25 cellular contexts compared by ENCODE assay signal in the genomic region with DNA sequence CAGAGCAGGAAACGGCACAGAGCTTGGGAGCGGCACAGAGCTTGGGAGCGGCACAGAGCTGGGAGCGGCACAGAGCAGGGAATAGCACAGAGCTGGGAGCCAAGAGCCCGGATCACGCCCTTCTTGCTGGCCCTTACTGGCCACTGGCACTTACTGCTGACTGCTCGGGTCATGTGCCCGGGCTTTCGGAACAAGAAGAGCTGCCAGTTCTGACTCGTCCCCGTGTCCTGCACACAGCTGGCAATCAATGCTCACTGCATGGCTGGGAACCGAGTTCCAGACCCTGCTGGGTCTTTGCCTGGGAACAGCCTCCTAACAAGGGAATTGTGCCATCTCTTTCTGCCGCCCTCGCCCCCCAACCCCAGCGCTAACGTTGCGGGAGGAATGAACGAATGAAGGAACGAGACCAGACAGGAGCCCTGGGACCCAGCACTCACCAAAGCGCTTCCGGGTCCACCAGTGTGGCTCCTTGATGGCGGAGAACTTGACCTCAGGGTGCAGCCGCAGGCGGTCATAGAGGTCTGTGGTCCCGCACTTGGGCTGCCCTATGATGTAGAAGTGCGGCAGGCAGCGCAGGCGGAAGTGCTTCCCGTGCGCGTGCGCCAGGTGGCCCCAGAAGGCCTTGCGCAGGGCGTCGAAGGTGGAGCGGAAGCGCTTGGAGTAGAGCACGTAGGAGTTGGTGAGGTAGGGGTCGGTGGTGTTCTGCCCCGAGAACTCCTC. TPM values are rescaled to one million over a fixed set of nuclear protein-coding genes. Genes with fewer than 3 reads are reported as not detected.
DNase-seq lines count a peak whose midpoint lies in the region; ATAC-seq, FAIRE-seq and TF ChIP-seq lines count a peak whose summit lies in the region.
"Had no signal": no experiment of that assay in that cellular context is flagged by ENCODE, and none has a peak within 500 bp of the region (broad histone marks: within the 10 kb centered on the region; RNA-seq: fewer than 3 reads in every experiment).

No MANE protein-coding gene starts in this region.

- 96% methylated on average over 32 of the region's 40 CpGs for WGBS in HepG2 (ENCODE audit: low lambda C conversion rate)

- no peak for TF ChIP-seq CTCF in DND-41 (IDR thresholded peaks at IDR 0.05; ENCODE audit: borderline replicate concordance, extremely low read depth, low read length, poor library complexity, severe bottlenecking)
- TF ChIP-seq CTCF in RWPE2 (IDR thresholded peaks at IDR 0.05; ENCODE audit: poor library complexity, severe bottlenecking) = no peak
- TF ChIP-seq CTCF in HepG2 (CRISPR knock-in tag; IDR thresholded peaks at IDR 0.05) = no peak
- TF ChIP-seq CTCF in gastrocnemius medialis (IDR thresholded peaks at IDR 0.05 in 4 of 5, conservative IDR thresholded peaks at IDR 0.05 in 1 of 5) = no peak

- H3K27ac ChIP-seq in DND-41 (ENCODE audit: low read length) (peak overlapping the region; percentile 85), RWPE2 (ENCODE audit: poor library complexity, severe bottlenecking) (no peak overlapping the region), HepG2 (ENCODE audit: extremely low read length, insufficient read depth, low read length) (peak overlapping the region; percentile 74), gastrocnemius medialis (peak overlapping the region; percentile 54 to 82 (median 66))
- H3K27ac ChIP-seq: cardiac muscle cell, pancreas, SK-N-MC, suprapubic skin, vagina had no signal

- no peak for TF ChIP-seq RAD21 in HepG2 (CRISPR knock-in tag; IDR thresholded peaks at IDR 0.05)

- TF ChIP-seq POLR2A in HepG2 (IDR thresholded peaks at IDR 0.05; ENCODE audit: insufficient read depth in 1 of 2, low read depth in 2 of 2, low read length in 2 of 2) (no peak; a peak in 1 of 4 replicates), gastrocnemius medialis (IDR thresholded peaks at IDR 0.05) (no peak)

- ATAC-seq in DND-41 (ENCODE audit: insufficient read depth, low read depth) (no peak), RWPE2 (ENCODE audit: low read depth) (peak; percentile 49; the same call in 2 of the 3 replicates), HepG2 (no peak), gastrocnemius medialis (peak; percentile 96)
- ATAC-seq: right cardiac atrium, T-helper 17 cell had no signal

- H3K9me3 ChIP-seq in DND-41 (ENCODE audit: insufficient read depth, low read length, severe bottlenecking) (no peaks in the 10 kb centered on the region), RWPE2 (ENCODE audit: severe bottlenecking) (no peaks in the 10 kb centered on the region), HepG2 (ENCODE audit: low read length) (no peaks in the 10 kb centered on the region), gastrocnemius medialis (no peaks in the 10 kb centered on the region)
- H3K9me3 ChIP-seq: pancreas, suprapubic skin, vagina had no signal

- H3K9ac ChIP-seq in DND-41 (ENCODE audit: low read depth, low read length) = no peak overlapping the region
- peak overlapping the region; percentile 28 for H3K9ac ChIP-seq in HepG2 (ENCODE audit: insufficient read depth, low read depth, low read length)

- H3K27ac Mint-ChIP-seq in activated naive CD8-positive, alpha-beta T cell treated with anti-CD3 and anti-CD28 coated beads for 36 hours = no peak overlapping the region
- H3K27ac Mint-ChIP-seq: activated CD4-positive, alpha-beta T cell treated with anti-CD3 and anti-CD28 coated beads, Interleukin-2, amount 10 ng/mL, durations not matched to agents 24 days and 14 days; activated naive CD4-positive, alpha-beta T cell treated with anti-CD3 and anti-CD28 coated beads, Interleukin-2, amount 10 ng/mL, durations not matched to agents 7 days and 5 days; CD4-positive, alpha-beta memory T cell; T-helper 17 cell had no signal

- CTCF ChIA-PET in HepG2 (lab: Yijun Ruan, JAX; ENCODE audit: low intra/inter-chr PET ratio, low total read pairs) = no interaction called here

- H3K79me2 ChIP-seq in DND-41 (ENCODE audit: insufficient read depth, low read length) (no peaks in the 10 kb centered on the region), HepG2 (ENCODE audit: insufficient read depth, low read length) (peaks cover 40% of the 10 kb centered on the region)

- TF ChIP-seq EP300 in HepG2 (IDR thresholded peaks at IDR 0.05; ENCODE audit: low read depth in 2 of 2, low read length in 2 of 2) = no peak
- no peak for TF ChIP-seq EP300 in HepG2 (CRISPR knock-in tag; IDR thresholded peaks at IDR 0.05; ENCODE audit: borderline replicate concordance)

- H3K4me1 ChIP-seq in DND-41 (ENCODE audit: insufficient read depth, low read length) (peaks cover 31% of the 10 kb centered on the region), RWPE2 (ENCODE audit: insufficient read depth, poor library complexity, severe bottlenecking) (peaks cover 11% of the 10 kb centered on the region), HepG2 (ENCODE audit: insufficient read depth, low read length) (peaks cover 93% of the 10 kb centered on the region), gastrocnemius medialis (peaks cover 10 to 17% of the 10 kb centered on the region in 2 donors)
- H3K4me1 ChIP-seq: pancreas had no signal

- 0 out of 2 replicates have a peak, but pooled peaks cover 4% of the 10 kb centered on the region for H4K20me1 ChIP-seq in DND-41 (ENCODE audit: insufficient read depth, low read length)
- no peaks in the 10 kb centered on the region for H4K20me1 ChIP-seq in HepG2 (ENCODE audit: insufficient read depth, low read length)

- DNase-seq in DND-41 = no peak
- DNase-seq in RWPE2 (ENCODE audit: low spot score) = no peak
- no peak for DNase-seq in HepG2 (ENCODE audit: low spot score)
- peak; percentile 86 to 87 for DNase-seq in gastrocnemius medialis
- DNase-seq in AG08396 (ENCODE audit: low spot score) = no peak
- no peak for DNase-seq in epidermal melanocyte (ENCODE audit: insufficient read length, low spot score)
- no peak for DNase-seq in activated naive CD8-positive, alpha-beta T cell treated with anti-CD3 and anti-CD28 coated beads for 36 hours
- no peak for DNase-seq in RCC 7860 (ENCODE audit: low spot score)
- DNase-seq: activated CD4-positive, alpha-beta T cell treated with anti-CD3 and anti-CD28 coated beads, Interleukin-2, amount 10 ng/mL, durations not matched to agents 24 days and 14 days; activated naive CD4-positive, alpha-beta T cell treated with anti-CD3 and anti-CD28 coated beads, Interleukin-2, amount 10 ng/mL, durations not matched to agents 7 days and 5 days; CD4-positive, alpha-beta memory T cell; NCI-H1092 treated with DMSO at 0.1 percent for 48 hours; NCI-H2029 treated with DMSO at 0.1 percent for 48 hours; NCI-H226; NCI-H82; OCI-M1; right cardiac atrium; T-helper 17 cell had no signal

- no peak overlapping the region for H3K4me3 ChIP-seq in DND-41 (ENCODE audit: low read depth in 1 of 2, low read length in 2 of 2)
- H3K4me3 ChIP-seq in RWPE2 (ENCODE audit: severe bottlenecking) = no peak overlapping the region
- no peak overlapping the region; a peak in 1 of 6 replicates for H3K4me3 ChIP-seq in HepG2 (replicated peaks in 1 of 3; ENCODE audit: insufficient read depth in 1 of 3, low read depth in 2 of 3, low read length in 3 of 3)
- H3K4me3 ChIP-seq in gastrocnemius medialis = peak overlapping the region in 2 of 4 donors; percentile 1 to 15
- H3K4me3 ChIP-seq: cardiac muscle cell, pancreas, SK-N-MC, suprapubic skin, vagina had no signal

- in situ Hi-C loops in HepG2 (cut with HindIII; ENCODE audit: extremely low pct_ligation_motif_present, low pct_unique_long_range_greater_than_20kb) (no loop called here), gastrocnemius medialis (cut with MboI; ENCODE audit: low sequenced_read_pairs in 4 of 4) (no loop called here)

- intact Hi-C loops in HepG2 (cut with micrococcal nuclease; ENCODE audit: unreplicated experiment) (no loop called here), gastrocnemius medialis (cut with DNase I; ENCODE audit: low total_unique reads) (loop anchor here (5.0 kb wide), 1 partner anchor 48 kb away; a partner anchor contains a TSS)

- H3K4me2 ChIP-seq in DND-41 (ENCODE audit: insufficient read depth, low read length) = peak overlapping the region; percentile 53
- peak overlapping the region; percentile 11; the same call in 1 of the 2 replicates for H3K4me2 ChIP-seq in HepG2 (ENCODE audit: low read depth, low read length)

- POLR2A ChIA-PET in HepG2 (lab: Yijun Ruan, JAX) = interaction anchor here (2.0 kb wide), 1 partner anchor 48 kb away, joined by 11 read pairs; no protein-coding TSS in a partner anchor

- H3K4me3 Mint-ChIP-seq in activated naive CD8-positive, alpha-beta T cell treated with anti-CD3 and anti-CD28 coated beads for 36 hours = no peak overlapping the region
- H3K4me3 Mint-ChIP-seq: activated CD4-positive, alpha-beta T cell treated with anti-CD3 and anti-CD28 coated beads, Interleukin-2, amount 10 ng/mL, durations not matched to agents 24 days and 14 days; activated naive CD4-positive, alpha-beta T cell treated with anti-CD3 and anti-CD28 coated beads, Interleukin-2, amount 10 ng/mL, durations not matched to agents 7 days and 5 days; CD4-positive, alpha-beta memory T cell; T-helper 17 cell had no signal

- H3K9me3 Mint-ChIP-seq in activated naive CD8-positive, alpha-beta T cell treated with anti-CD3 and anti-CD28 coated beads for 36 hours = peaks cover 2% of the 10 kb centered on the region
- H3K9me3 Mint-ChIP-seq: activated CD4-positive, alpha-beta T cell treated with anti-CD3 and anti-CD28 coated beads, Interleukin-2, amount 10 ng/mL, durations not matched to agents 24 days and 14 days; activated naive CD4-positive, alpha-beta T cell treated with anti-CD3 and anti-CD28 coated beads, Interleukin-2, amount 10 ng/mL, durations not matched to agents 7 days and 5 days had no signal

- H3K4me1 Mint-ChIP-seq in activated naive CD8-positive, alpha-beta T cell treated with anti-CD3 and anti-CD28 coated beads for 36 hours = peaks cover 5% of the 10 kb centered on the region

- no peaks in the 10 kb centered on the region for H3K36me3 Mint-ChIP-seq in activated naive CD8-positive, alpha-beta T cell treated with anti-CD3 and anti-CD28 coated beads for 36 hours
- H3K36me3 Mint-ChIP-seq: activated naive CD4-positive, alpha-beta T cell treated with anti-CD3 and anti-CD28 coated beads, Interleukin-2, amount 10 ng/mL, durations not matched to agents 7 days and 5 days; CD4-positive, alpha-beta memory T cell had no signal

- H3K27me3 Mint-ChIP-seq in activated naive CD8-positive, alpha-beta T cell treated with anti-CD3 and anti-CD28 coated beads for 36 hours = peaks cover 23% of the 10 kb centered on the region

- H3K36me3 ChIP-seq in DND-41 (ENCODE audit: insufficient read depth, low read length) (peaks cover 3% of the 10 kb centered on the region; the same call in 1 of the 2 replicates), RWPE2 (ENCODE audit: low read depth) (peaks cover 39% of the 10 kb centered on the region), HepG2 (replicated peaks in 1 of 2; ENCODE audit: control insufficient read depth in 1 of 2, insufficient read depth in 2 of 2, low read length in 2 of 2) (peaks cover 24 to 52% of the 10 kb centered on the region in 2 experiments), gastrocnemius medialis (no peaks in the 10 kb centered on the region)
- H3K36me3 ChIP-seq: cardiac muscle cell, pancreas, vagina had no signal

- no peaks in the 10 kb centered on the region for H3K27me3 ChIP-seq in DND-41 (ENCODE audit: insufficient read depth, low read length, poor library complexity)
- H3K27me3 ChIP-seq in RWPE2 (ENCODE audit: insufficient read depth, poor library complexity, severe bottlenecking) = no peaks in the 10 kb centered on the region
- no peaks in the 10 kb centered on the region for H3K27me3 ChIP-seq in HepG2 (ENCODE audit: control insufficient read depth in 1 of 2, insufficient read depth in 2 of 2, low read length in 2 of 2)
- H3K27me3 ChIP-seq in gastrocnemius medialis = no peaks in the 10 kb centered on the region
- H3K27me3 ChIP-seq: cardiac muscle cell, pancreas, suprapubic skin, vagina had no signal

- FAIRE-seq in HepG2 (lab: Jason Lieb, UNC) = no peak
- FAIRE-seq in RCC 7860 (lab: Jason Lieb, UNC) = no peak
- FAIRE-seq: endothelial cell of umbilical vein, islet of Langerhans, pancreas had no signal

- no peak overlapping the region for H2AFZ ChIP-seq in DND-41 (ENCODE audit: low read depth, low read length)
- H2AFZ ChIP-seq in HepG2 (ENCODE audit: low read length) = no peak overlapping the region

- BruUV-seq in HepG2 (replicated peaks; lab: Mats Ljungman, UMichigan) = no TSS peak

RNA-seq across cellular contexts. Expression of a gene that starts 49.1 kb away (rescaled TPM):
- 1.1 and 1.4 TPM in 2 replicates for total RNA-seq in HepG2 (2016; rRNA removed; fragmentation: Illumina TruSeq; extraction: Trizol)
- 1.0 and 1.2 TPM in 2 replicates for total RNA-seq in HepG2 (2016; cell fraction: cytosol; rRNA removed; fragmentation: Illumina TruSeq; extraction: Trizol; ENCODE audit: low read depth)
- 1.4 and 1.5 TPM in 2 replicates for total RNA-seq in HepG2 (2016; cell fraction: insoluble cytoplasmic fraction; rRNA removed; fragmentation: Illumina TruSeq; extraction: Trizol)
- 2.7 and 2.9 TPM in 2 replicates for total RNA-seq in HepG2 (2016; cell fraction: membrane; rRNA removed; fragmentation: Illumina TruSeq; extraction: Trizol)
- 1.1 and 1.9 TPM in 2 replicates for total RNA-seq in HepG2 (2016; cell fraction: nucleus; rRNA removed; fragmentation: Illumina TruSeq; extraction: Trizol)
- polyA plus RNA-seq in HepG2 (2011; rRNA removed) = 94.7 and 113 TPM in 2 replicates
- 101 and 112 TPM in 2 replicates for polyA plus RNA-seq in HepG2 (2011; cell fraction: cytosol; rRNA removed)
- polyA plus RNA-seq in HepG2 (2011; cell fraction: nucleus; rRNA removed) = 181 and 188 TPM in 2 replicates
- polyA plus RNA-seq in HepG2 (2012) = 46.0 and 71.6 TPM in 2 replicates
- polyA plus RNA-seq in HepG2 (2016; cell fraction: cytosol; fragmentation: Illumina TruSeq; extraction: Trizol; ENCODE audit: low read depth) = 0.27 and 0.52 TPM in 2 replicates
- polyA plus RNA-seq in HepG2 (2016; cell fraction: insoluble cytoplasmic fraction; fragmentation: Illumina TruSeq; extraction: Trizol; ENCODE audit: low read depth) = 1.4 TPM in 2 replicates
- polyA plus RNA-seq in HepG2 (2016; cell fraction: membrane; fragmentation: Illumina TruSeq; extraction: Trizol; ENCODE audit: low read depth) = 0.68 and 0.92 TPM in 2 replicates
- polyA plus RNA-seq in HepG2 (2016; cell fraction: nucleus; fragmentation: Illumina TruSeq; extraction: Trizol; ENCODE audit: insufficient read depth, low read depth) = 1.1 and 1.9 TPM in 2 replicates
- polyA minus RNA-seq in HepG2 (2011; rRNA and poly(A)+ RNA removed; ENCODE audit: low replicate concordance) = 10.5 and 261 TPM in 2 replicates
- 111 and 123 TPM in 2 replicates for polyA minus RNA-seq in HepG2 (2011; cell fraction: cytosol; rRNA and poly(A)+ RNA removed)
- polyA minus RNA-seq in HepG2 (2011; cell fraction: nucleus; rRNA and poly(A)+ RNA removed) = 241 and 251 TPM in 2 replicates
- 10 to 100 TPM in 3 of 4 donors, 1 to 10 TPM in 1; 9.0 to 32.2 (median 20.3) TPM for total RNA-seq in gastrocnemius medialis
- total RNA-seq in activated naive CD8-positive, alpha-beta T cell treated with anti-CD3 and anti-CD28 coated beads for 36 hours = under 1 TPM; 0.12 to 0.25 TPM

Comparison
In these comparisons a context has a peak if more than half of its experiments do, and no peak if none do; other contexts are left out.
1. ATAC-seq: peak in RWPE2 (single experiment) and gastrocnemius medialis (2 of 2); none in DND-41 (single experiment) and HepG2 (single experiment).
2. DNase-seq: peak in gastrocnemius medialis (2 of 2); none in DND-41 (single experiment), RWPE2 (single experiment), HepG2 (single experiment), AG08396 (single experiment), epidermal melanocyte (single experiment), activated naive CD8-positive, alpha-beta T cell treated with anti-CD3 and anti-CD28 coated beads for 36 hours (single experiment) and RCC 7860 (single experiment).